In genomic region chr14:87691482-87691881, GRCh38 we compare ENCODE assay signal across 1 cellular context.
TF ChIP-seq lines count a peak whose summit lies in the region.

No MANE protein-coding gene starts in this region.

TF ChIP-seq in HepG2, 621 proteins besides CTCF, POLR2A, EP300 and RAD21 (continued from another document):
- TF ChIP-seq ZNF281 (CRISPR knock-in tag; IDR thresholded peaks at IDR 0.05; ENCODE audit: borderline replicate concordance) = no peak
- no peak for TF ChIP-seq HIC2 (CRISPR knock-in tag; IDR thresholded peaks at IDR 0.05; ENCODE audit: low read depth)
- no peak for TF ChIP-seq TCF12 (IDR thresholded peaks at IDR 0.05)
- TF ChIP-seq TCF12 (CRISPR knock-in tag; IDR thresholded peaks at IDR 0.05) = no peak
- no peak for TF ChIP-seq ZNF572 (CRISPR knock-in tag; IDR thresholded peaks at IDR 0.05)
- no peak for TF ChIP-seq ELF3 (CRISPR knock-in tag; IDR thresholded peaks at IDR 0.05)
- TF ChIP-seq MAFF (IDR thresholded peaks at IDR 0.05; ENCODE audit: low read depth, low read length) = no peak
- TF ChIP-seq FOXJ3 (CRISPR knock-in tag; IDR thresholded peaks at IDR 0.05; ENCODE audit: borderline replicate concordance) = no peak
- TF ChIP-seq ZNF512 (CRISPR knock-in tag; IDR thresholded peaks at IDR 0.05) = no peak
- TF ChIP-seq HNRNPLL (IDR thresholded peaks at IDR 0.05; ENCODE audit: low read depth, low read length, poor library complexity, severe bottlenecking) = no peak
- no peak for TF ChIP-seq ZNF280D (CRISPR knock-in tag; IDR thresholded peaks at IDR 0.05)
